ENCODE assay signal across 1 cellular context in the genomic region with DNA sequence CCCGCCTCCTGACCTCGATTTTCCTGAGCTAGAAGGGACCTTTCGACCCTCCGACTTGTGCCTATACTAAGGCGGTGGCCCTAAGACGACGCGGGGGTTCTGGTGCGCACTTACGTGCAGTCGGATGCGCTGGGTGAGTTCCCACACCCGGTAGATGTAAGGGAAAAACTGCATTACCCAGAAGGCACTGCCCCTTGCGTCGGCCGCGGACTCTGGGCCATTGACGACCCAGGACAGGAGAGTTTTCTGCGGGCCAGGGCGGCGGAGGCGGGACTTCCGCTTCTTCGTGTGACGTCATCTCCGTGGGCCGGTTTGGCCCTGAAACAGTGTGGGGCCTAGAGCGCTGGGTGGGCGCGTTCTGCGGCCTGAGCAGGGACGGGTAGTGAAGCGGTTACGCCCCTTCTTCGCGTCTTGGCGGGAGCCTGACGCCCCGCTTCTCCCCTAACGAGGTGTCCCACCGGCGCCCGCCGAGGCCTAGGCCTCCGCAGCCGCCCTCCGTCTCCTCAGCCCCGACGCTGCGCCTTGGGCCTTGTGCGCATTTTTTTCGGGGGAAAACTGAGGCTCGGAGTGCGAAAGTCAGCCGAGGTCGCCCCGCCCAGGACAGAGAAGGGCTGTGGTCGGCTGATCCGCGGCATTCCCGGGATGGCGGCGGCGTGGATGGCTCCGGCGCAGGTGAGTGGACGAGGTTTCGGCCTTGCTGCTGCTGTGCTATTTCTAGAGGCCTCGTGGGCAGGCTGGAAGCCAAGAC.
A peak's percentile ranks its signal among the peaks of the same experiment; 100 is the strongest.
TF ChIP-seq lines count a peak whose summit lies in the region.

ZNF460 (plus strand) TSS at position 321 of the 748 bp plus-strand sequence; CDS start at position 643, 322 bp downstream.

TF ChIP-seq in GM12878, 131 proteins besides CTCF, POLR2A, EP300 and RAD21 (continued from another document and continues in another):
- peak; percentile 72 for TF ChIP-seq PKNOX1 (IDR thresholded peaks at IDR 0.05)
- no peak for TF ChIP-seq IRF4 (IDR thresholded peaks at IDR 0.05; ENCODE audit: low read depth, low read length)
- TF ChIP-seq RFX5 (IDR thresholded peaks at IDR 0.05; ENCODE audit: low read depth, low read length) = no peak
- TF ChIP-seq, protein P1, sequence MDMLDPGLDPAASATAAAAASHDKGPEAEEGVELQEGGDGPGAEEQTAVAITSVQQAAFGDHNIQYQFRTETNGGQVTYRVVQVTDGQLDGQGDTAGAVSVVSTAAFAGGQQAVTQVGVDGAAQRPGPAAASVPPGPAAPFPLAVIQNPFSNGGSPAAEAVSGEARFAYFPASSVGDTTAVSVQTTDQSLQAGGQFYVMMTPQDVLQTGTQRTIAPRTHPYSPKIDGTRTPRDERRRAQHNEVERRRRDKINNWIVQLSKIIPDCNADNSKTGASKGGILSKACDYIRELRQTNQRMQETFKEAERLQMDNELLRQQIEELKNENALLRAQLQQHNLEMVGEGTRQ (IDR thresholded peaks at IDR 0.05; ENCODE audit: borderline replicate concordance, low read depth, low read length) = no peak
- TF ChIP-seq TCF7 (IDR thresholded peaks at IDR 0.05; ENCODE audit: borderline replicate concordance) = no peak
- TF ChIP-seq ZZZ3 (IDR thresholded peaks at IDR 0.05; ENCODE audit: control insufficient read depth, insufficient read length, low read depth) = no peak
- TF ChIP-seq RCOR1 (conservative IDR thresholded peaks at IDR 0.05; ENCODE audit: low read depth, low read length) = 0 out of 2 replicates have a peak, but pooled peaks have one; percentile 1
- TF ChIP-seq ZNF384 (IDR thresholded peaks at IDR 0.05; ENCODE audit: borderline replicate concordance, low read depth, low read length) = 0 out of 2 replicates have a peak, but pooled peaks have one; percentile 30
- TF ChIP-seq NR2C2 (IDR thresholded peaks at IDR 0.05; ENCODE audit: borderline replicate concordance, control insufficient read depth, insufficient read length, low read depth) = no peak
- TF ChIP-seq CEBPB (IDR thresholded peaks at IDR 0.05; ENCODE audit: borderline replicate concordance in 1 of 2, low read depth in 2 of 2, low read length in 2 of 2) = no peak
- peak; percentile 89; the same call in 1 of the 2 replicates for TF ChIP-seq CHD2 (IDR thresholded peaks at IDR 0.05; ENCODE audit: borderline replicate concordance, low read depth, low read length)
- TF ChIP-seq ZSCAN29 (IDR thresholded peaks at IDR 0.05) = 0 out of 2 replicates have a peak, but pooled peaks have one; percentile 27
- no peak for TF ChIP-seq HDGF (IDR thresholded peaks at IDR 0.05)
- no peak for TF ChIP-seq FOXM1 (IDR thresholded peaks at IDR 0.05; ENCODE audit: low read depth, low read length)
- no peak for TF ChIP-seq SUZ12 (IDR thresholded peaks at IDR 0.05; ENCODE audit: unreplicated experiment)
- no peak; the same call in 1 of the 2 replicates for TF ChIP-seq ZBTB11 (CRISPR knock-in tag; IDR thresholded peaks at IDR 0.05)
- peak; percentile 31; the same call in 1 of the 2 replicates for TF ChIP-seq CEBPZ (IDR thresholded peaks at IDR 0.05; ENCODE audit: low read depth, low read length)
- TF ChIP-seq KLF5 (IDR thresholded peaks at IDR 0.05; ENCODE audit: partially characterized antibody) = peak; percentile 54
- TF ChIP-seq TARDBP (IDR thresholded peaks at IDR 0.05; ENCODE audit: borderline replicate concordance) = peak; percentile 72; the same call in 1 of the 2 replicates
- TF ChIP-seq CBX5 (IDR thresholded peaks at IDR 0.05; ENCODE audit: low read depth) = peak; percentile 41; the same call in 1 of the 2 replicates
- TF ChIP-seq RELB (IDR thresholded peaks at IDR 0.05; ENCODE audit: low read depth) = no peak
- peak; percentile 55; the same call in 1 of the 2 replicates for TF ChIP-seq DPF2 (IDR thresholded peaks at IDR 0.05)
- TF ChIP-seq CREM (IDR thresholded peaks at IDR 0.05; ENCODE audit: low read depth) = peak; percentile 98
- TF ChIP-seq ZBTB40 (IDR thresholded peaks at IDR 0.05; ENCODE audit: borderline replicate concordance) = peak; percentile 92
- TF ChIP-seq RBBP5 (conservative IDR thresholded peaks at IDR 0.05) = no peak
- peak in 1 of 2 experiments; percentile 41; a peak in 1 of 3 replicates for TF ChIP-seq EGR1 (IDR thresholded peaks at IDR 0.05; ENCODE audit: borderline replicate concordance in 1 of 2, low read depth in 2 of 2, low read length in 2 of 2)
- peak; percentile 76; the same call in 1 of the 2 replicates for TF ChIP-seq POLR2AphosphoS2 (IDR thresholded peaks at IDR 0.05; ENCODE audit: low read depth, low read length)
- peak; percentile 0 for TF ChIP-seq PML (IDR thresholded peaks at IDR 0.05; ENCODE audit: low read length)
- TF ChIP-seq SP1 (IDR thresholded peaks at IDR 0.05; ENCODE audit: low read depth, low read length) = peak; percentile 76
- no peak for TF ChIP-seq EED (IDR thresholded peaks at IDR 0.05; ENCODE audit: low read depth)
- peak; percentile 97 for TF ChIP-seq CREB1 (IDR thresholded peaks at IDR 0.05; ENCODE audit: low read depth)
- 0 out of 2 replicates have a peak, but pooled peaks have one; percentile 22 for TF ChIP-seq MTA2 (IDR thresholded peaks at IDR 0.05; ENCODE audit: low read depth)
- TF ChIP-seq E4F1 (IDR thresholded peaks at IDR 0.05; ENCODE audit: borderline replicate concordance, partially characterized antibody) = peak; percentile 20
- no peak; the same call in 1 of the 2 replicates for TF ChIP-seq NR2F1 (conservative IDR thresholded peaks at IDR 0.05)
- no peak for TF ChIP-seq TBL1XR1 (IDR thresholded peaks at IDR 0.05; ENCODE audit: low read depth, low read length)
- TF ChIP-seq IKZF1 (conservative IDR thresholded peaks at IDR 0.05) = peak; percentile 89
- TF ChIP-seq ETV6 (conservative IDR thresholded peaks at IDR 0.05 in 1 of 2, IDR thresholded peaks at IDR 0.05 in 1 of 2; ENCODE audit: borderline replicate concordance in 1 of 2, low read depth in 1 of 2) = no peak
